In genomic region chr2:176399199-176399598, GRCh38 we compare ENCODE assay signal across 21 cellular contexts.
DNase-seq lines count a peak whose midpoint lies in the region; ATAC-seq and TF ChIP-seq lines count a peak whose summit lies in the region.
"Had no signal": no experiment of that assay in that cellular context is flagged by ENCODE, and none has a peak within 500 bp of the region (broad histone marks: within the 10 kb centered on the region; RNA-seq: fewer than 3 reads in every experiment).

No MANE protein-coding gene starts in this region.

- no peaks in the 10 kb centered on the region for H3K4me1 Mint-ChIP-seq in activated T-helper 17 cell treated with anti-CD3 and anti-CD28 coated beads, Interleukin-2, amount 50 U/mL, for 72 hours
- H3K4me1 Mint-ChIP-seq: CD14-positive monocyte; CD4-positive, alpha-beta memory T cell; CD4-positive, CD25-positive, alpha-beta regulatory T cell; CD8-positive, alpha-beta memory T cell had no signal

- ATAC-seq in SK-N-SH treated with all-trans-retinoic acid at 6 μM for 48 hours, result peak; percentile 41; the same call in 2 of the 3 replicates
- ATAC-seq in PC-3, result no peak; the same call in 1 of the 2 replicates
- ATAC-seq in activated T-helper 17 cell treated with anti-CD3 and anti-CD28 coated beads, Interleukin-2, amount 50 U/mL, for 72 hours (replicated peaks), result no peak

- H3K4me1 ChIP-seq in SK-N-SH (ENCODE audit: control insufficient read depth in 1 of 2, insufficient read depth in 2 of 2, low read depth in 1 of 2, low read length in 1 of 2), result peaks cover 0 to 8% of the 10 kb centered on the region in 2 experiments; a peak in 2 of 4 replicates
- H3K4me1 ChIP-seq in PC-3 (ENCODE audit: insufficient read depth, low read length), result peaks cover 24% of the 10 kb centered on the region
- peaks cover 14% of the 10 kb centered on the region for H3K4me1 ChIP-seq in osteoblast (ENCODE audit: insufficient read depth, low read length)
- H3K4me1 ChIP-seq: BE2C, BLaER1 had no signal

- intact Hi-C loops in PC-3 (cut with micrococcal nuclease), result no loop called here

- H3K4me3 Mint-ChIP-seq in activated T-helper 17 cell treated with anti-CD3 and anti-CD28 coated beads, Interleukin-2, amount 50 U/mL, for 72 hours, result no peak overlapping the region
- H3K4me3 Mint-ChIP-seq: CD14-positive monocyte; CD4-positive, alpha-beta memory T cell; CD4-positive, CD25-positive, alpha-beta regulatory T cell; CD8-positive, alpha-beta memory T cell had no signal

- TF ChIP-seq EP300 in SK-N-SH (IDR thresholded peaks at IDR 0.05; ENCODE audit: borderline replicate concordance in 1 of 2, low read depth in 1 of 2, low read length in 1 of 2), result no peak

- TF ChIP-seq CTCF in SK-N-SH (IDR thresholded peaks at IDR 0.05) (no peak), PC-3 (conservative IDR thresholded peaks at IDR 0.05; ENCODE audit: low read depth, low read length) (no peak), osteoblast (IDR thresholded peaks at IDR 0.05; ENCODE audit: extremely low read depth, low read depth, low read length) (no peak)

- no TSS peak for BruUV-seq in PC-3 (replicated peaks; lab: Mats Ljungman, UMichigan)

- H3K4me3 ChIP-seq in SK-N-SH (ENCODE audit: low read depth in 2 of 2, low read length in 1 of 2) (no peak overlapping the region), PC-3 (ENCODE audit: low read length) (no peak overlapping the region), osteoblast (ENCODE audit: insufficient read depth, low read length) (no peak overlapping the region)
- H3K4me3 ChIP-seq: BLaER1 had no signal

- no peaks in the 10 kb centered on the region for H3K36me3 ChIP-seq in SK-N-SH (replicated peaks in 1 of 2; ENCODE audit: control insufficient read depth in 1 of 2, insufficient read depth in 2 of 2, low read length in 1 of 2)
- no peaks in the 10 kb centered on the region for H3K36me3 ChIP-seq in PC-3 (ENCODE audit: low read depth, low read length)
- H3K36me3 ChIP-seq in osteoblast (ENCODE audit: insufficient read depth, low read length), result no peaks in the 10 kb centered on the region
- H3K36me3 ChIP-seq: BE2C, BLaER1 had no signal

- no peaks in the 10 kb centered on the region for H3K36me3 Mint-ChIP-seq in activated T-helper 17 cell treated with anti-CD3 and anti-CD28 coated beads, Interleukin-2, amount 50 U/mL, for 72 hours (ENCODE audit: low read depth)
- H3K36me3 Mint-ChIP-seq: CD14-positive monocyte; CD4-positive, alpha-beta memory T cell; CD4-positive, CD25-positive, alpha-beta regulatory T cell; CD8-positive, alpha-beta memory T cell had no signal

- H3K9me2 ChIP-seq in SK-N-SH (no peaks in the 10 kb centered on the region), PC-3 (replicated peaks; ENCODE audit: low read length) (no peaks in the 10 kb centered on the region)

- CTCF ChIA-PET in SK-N-SH (lab: Yijun Ruan, JAX) (interaction anchor here (1.0 kb wide), 1 partner anchor 260 kb away, joined by 3 read pairs; no protein-coding TSS in a partner anchor), PC-3 (lab: Charles Lee) (no interaction called here)

- POLR2A ChIA-PET in SK-N-SH (lab: Yijun Ruan, JAX) (no interaction called here), PC-3 (lab: Charles Lee; ENCODE audit: unreplicated experiment) (no interaction called here)

- no peak for TF ChIP-seq RAD21 in SK-N-SH (IDR thresholded peaks at IDR 0.05; ENCODE audit: low read length)

- H3K79me2 ChIP-seq in SK-N-SH (ENCODE audit: insufficient read depth) (no peaks in the 10 kb centered on the region), PC-3 (ENCODE audit: low read length) (no peaks in the 10 kb centered on the region), osteoblast (ENCODE audit: insufficient read depth, low read length) (no peaks in the 10 kb centered on the region)

- DNase-seq in SK-N-SH (no peak), PC-3 (no peak), osteoblast (ENCODE audit: insufficient read length, low spot score, missing footprints) (no peak)
- DNase-seq in stimulated activated CD4-positive, alpha-beta T cell treated with anti-CD3 and anti-CD28 coated beads, Interleukin-15, amount 100 ng/mL, for 24 hours, result no peak
- no peak for DNase-seq in stimulated activated CD4-positive, alpha-beta T cell treated with anti-CD3 and anti-CD28 coated beads, Interleukin-4, amount 100 ng/mL, for 1 hour
- DNase-seq: 8988T; ACHN; BE2C; C1 segment of cervical spinal cord; CD4-positive, alpha-beta memory T cell; CD4-positive, CD25-positive, alpha-beta regulatory T cell; CD8-positive, alpha-beta memory T cell; COR-L47; DMS 273 treated with DMSO at 0.1 percent for 48 hours; DMS153; DMS79 treated with DMSO at 0.1 percent for 48 hours; GF-D8 had no signal

- no peak overlapping the region for H2AFZ ChIP-seq in SK-N-SH (ENCODE audit: low read depth)
- H2AFZ ChIP-seq in PC-3 (ENCODE audit: low read length), result no peak overlapping the region
- no peak overlapping the region for H2AFZ ChIP-seq in osteoblast (ENCODE audit: low read length)

- H3K4me2 ChIP-seq in SK-N-SH, result no peak overlapping the region
- H3K4me2 ChIP-seq in PC-3 (ENCODE audit: low read length), result 0 out of 2 replicates have a peak overlapping the region, but pooled peaks have one; percentile 13
- peak overlapping the region; percentile 5 for H3K4me2 ChIP-seq in osteoblast (ENCODE audit: insufficient read depth, low read length)
- H3K4me2 ChIP-seq: BLaER1 had no signal

- H3K9me3 Mint-ChIP-seq in activated T-helper 17 cell treated with anti-CD3 and anti-CD28 coated beads, Interleukin-2, amount 50 U/mL, for 72 hours, result no peaks in the 10 kb centered on the region
- H3K9me3 Mint-ChIP-seq: CD4-positive, CD25-positive, alpha-beta regulatory T cell; CD8-positive, alpha-beta memory T cell had no signal

- H3K27me3 ChIP-seq in SK-N-SH (ENCODE audit: insufficient read depth) (no peaks in the 10 kb centered on the region), PC-3 (ENCODE audit: low read length) (no peaks in the 10 kb centered on the region), osteoblast (ENCODE audit: insufficient read depth, low read length) (no peaks in the 10 kb centered on the region)
- H3K27me3 ChIP-seq: BE2C, BLaER1 had no signal

- peaks cover 34% of the 10 kb centered on the region for H3K27me3 Mint-ChIP-seq in activated T-helper 17 cell treated with anti-CD3 and anti-CD28 coated beads, Interleukin-2, amount 50 U/mL, for 72 hours
- H3K27me3 Mint-ChIP-seq: CD4-positive, CD25-positive, alpha-beta regulatory T cell had no signal

- no peaks in the 10 kb centered on the region for H3F3A ChIP-seq in SK-N-SH (replicated peaks; ENCODE audit: insufficient read depth)
- H3F3A ChIP-seq in PC-3 (ENCODE audit: low read length, unreplicated experiment), result no peaks in the 10 kb centered on the region

- H4K20me1 ChIP-seq in SK-N-SH (ENCODE audit: insufficient read depth) (no peaks in the 10 kb centered on the region), PC-3 (ENCODE audit: low read length) (no peaks in the 10 kb centered on the region), osteoblast (ENCODE audit: insufficient read depth, low read length) (no peaks in the 10 kb centered on the region)
- H4K20me1 ChIP-seq: BLaER1 had no signal

- H3K9ac ChIP-seq in SK-N-SH, result no peak overlapping the region
- H3K9ac ChIP-seq in PC-3 (ENCODE audit: low read length), result no peak overlapping the region
- H3K9ac ChIP-seq: BLaER1 had no signal

- H3K9me3 ChIP-seq in SK-N-SH (no peaks in the 10 kb centered on the region), PC-3 (ENCODE audit: low read length) (no peaks in the 10 kb centered on the region), osteoblast (ENCODE audit: low read depth, low read length) (no peaks in the 10 kb centered on the region)
- H3K9me3 ChIP-seq: BE2C, BLaER1 had no signal

- H3K27ac ChIP-seq in SK-N-SH (ENCODE audit: low read depth in 2 of 2, low read length in 1 of 2) (no peak overlapping the region), PC-3 (ENCODE audit: low read length) (no peak overlapping the region), osteoblast (ENCODE audit: low read depth, low read length) (peak overlapping the region; percentile 51)
- H3K27ac ChIP-seq: BLaER1 had no signal

- H3K27ac Mint-ChIP-seq in activated T-helper 17 cell treated with anti-CD3 and anti-CD28 coated beads, Interleukin-2, amount 50 U/mL, for 72 hours, result no peak overlapping the region
- H3K27ac Mint-ChIP-seq: CD14-positive monocyte; CD4-positive, alpha-beta memory T cell; CD4-positive, CD25-positive, alpha-beta regulatory T cell; CD8-positive, alpha-beta memory T cell had no signal

TF ChIP-seq in SK-N-SH treated with all-trans-retinoic acid at 6 μM for 48 hours, 23 proteins besides CTCF, POLR2A, EP300 and RAD21 (continues in another document):
- TF ChIP-seq GLIS3 (CRISPR knock-in tag; IDR thresholded peaks at IDR 0.05), result no peak
- TF ChIP-seq ISL1 (CRISPR knock-in tag; IDR thresholded peaks at IDR 0.05), result peak; percentile 63
- TF ChIP-seq ZC3H10 (CRISPR knock-in tag; IDR thresholded peaks at IDR 0.05), result 0 out of 2 replicates have a peak, but pooled peaks have one; percentile 64
- no peak for TF ChIP-seq TCF4 (CRISPR knock-in tag; IDR thresholded peaks at IDR 0.05; ENCODE audit: borderline replicate concordance)

TF ChIP-seq in SK-N-SH, 30 proteins besides CTCF, POLR2A, EP300 and RAD21 (continues in another document):
- no peak for TF ChIP-seq USF2 (IDR thresholded peaks at IDR 0.05; ENCODE audit: borderline replicate concordance, low read depth, low read length)
- TF ChIP-seq EZH2phosphoT487 (IDR thresholded peaks at IDR 0.05; ENCODE audit: borderline replicate concordance, low read depth), result no peak
- no peak for TF ChIP-seq CHD2 (IDR thresholded peaks at IDR 0.05; ENCODE audit: low read length, partially characterized antibody)
- no peak for TF ChIP-seq USF1 (IDR thresholded peaks at IDR 0.05; ENCODE audit: borderline replicate concordance, low read depth)
- TF ChIP-seq GATA2 (CRISPR knock-in tag; IDR thresholded peaks at IDR 0.05), result no peak
- no peak for TF ChIP-seq FOXJ3 (CRISPR knock-in tag; IDR thresholded peaks at IDR 0.05)
